ENCODE assay signal across 15 cellular contexts in genomic region chr3:189393598-189393997, GRCh38.
A peak's percentile ranks its signal among the peaks of the same experiment; 100 is the strongest.
DNase-seq lines count a peak whose midpoint lies in the region; ATAC-seq and TF ChIP-seq lines count a peak whose summit lies in the region.
"Had no signal": no experiment of that assay in that cellular context is flagged by ENCODE, and none has a peak within 500 bp of the region (broad histone marks: within the 10 kb centered on the region; RNA-seq: fewer than 3 reads in every experiment).

No MANE protein-coding gene starts in this region.

- BruUV-seq in MCF 10A (replicated peaks; lab: Mats Ljungman, UMichigan): no TSS peak

- TF ChIP-seq POLR2A in breast epithelium (IDR thresholded peaks at IDR 0.05) (no peak), vagina (IDR thresholded peaks at IDR 0.05) (no peak)

- H3K27ac ChIP-seq in breast epithelium (no peak overlapping the region), epithelial cell of prostate (peak overlapping the region; percentile 96), vagina (peak overlapping the region; percentile 15)

- peaks cover 2% of the 10 kb centered on the region for H3K36me3 Mint-ChIP-seq in MCF 10A (ENCODE audit: insufficient read depth, unreplicated experiment)
- H3K36me3 Mint-ChIP-seq: activated naive CD4-positive, alpha-beta T cell treated with anti-CD3 and anti-CD28 coated beads, Interleukin-2, amount 50 U/mL, for 72 hours had no signal

- intact Hi-C loops in MCF 10A (cut with micrococcal nuclease) (loop anchor here (1.0 to 5.0 kb wide), 8 partner anchors 39 to 555 kb away; no protein-coding TSS in a partner anchor), breast epithelium (cut with DNase I; ENCODE audit: low total_unique reads) (no loop called here), vagina (cut with DNase I) (no loop called here)

- POLR2A ChIA-PET in MCF 10A (lab: Yijun Ruan, JAX): interaction anchor here (0.5 to 5.6 kb wide), 38 partner anchors 10 to 949 kb away, joined by 3 to 100 read pairs (median 6); no protein-coding TSS in a partner anchor

- no peaks in the 10 kb centered on the region for H3K4me1 ChIP-seq in breast epithelium
- peaks cover 14% of the 10 kb centered on the region for H3K4me1 ChIP-seq in vagina

- CTCF ChIA-PET in MCF 10A (lab: Yijun Ruan, JAX): interaction anchor here (0.6 to 3.1 kb wide), 8 partner anchors 9 to 125 kb away, joined by 3 to 14 read pairs (median 4); no protein-coding TSS in a partner anchor

- H3K4me1 Mint-ChIP-seq in MCF 10A (ENCODE audit: insufficient read depth, unreplicated experiment): peaks cover 32% of the 10 kb centered on the region

- peak overlapping the region; percentile 86 for H3K27ac Mint-ChIP-seq in MCF 10A (ENCODE audit: low read depth, unreplicated experiment)
- H3K27ac Mint-ChIP-seq: activated naive CD4-positive, alpha-beta T cell treated with anti-CD3 and anti-CD28 coated beads, Interleukin-2, amount 50 U/mL, for 72 hours; stimulated activated naive CD8-positive, alpha-beta T cell treated with anti-CD3 and anti-CD28 coated beads, Interleukin-15, Interleukin-2, amounts not matched to agents 100 ng/mL and 50 ng/mL, for 24 hours had no signal

- no peak for ATAC-seq in HG03354 (IDR thresholded peaks at IDR 0.05; ENCODE audit: poor library complexity, severe bottlenecking, unreplicated experiment)
- ATAC-seq: SK-N-SH treated with all-trans-retinoic acid at 6 μM for 48 hours had no signal

- peak; percentile 97 for DNase-seq in MCF 10A (ENCODE audit: unreplicated experiment)
- no peak for DNase-seq in breast epithelium (ENCODE audit: low spot score in 2 of 2)
- peak; percentile 54 for DNase-seq in OCI-M1 (lab: John Stamatoyannopoulos, UW)
- DNase-seq in epithelial cell of prostate (ENCODE audit: low read depth, low spot score): peak; percentile 65
- DNase-seq in vagina (ENCODE audit: extremely low spot score in 2 of 2): no peak
- no peak for DNase-seq in activated CD4-positive, alpha-beta T cell treated with anti-CD3 and anti-CD28 coated beads, Interleukin-2, amount 50 U/mL, for 48 hours
- no peak for DNase-seq in 8988T
- DNase-seq: head of caudate nucleus; NCI-H2171; stimulated activated CD4-positive, alpha-beta T cell treated with anti-CD3 and anti-CD28 coated beads, Interleukin-1b, Interleukin-23, amount 100 ng/mL, for 48 hours had no signal

- H3K27me3 Mint-ChIP-seq in MCF 10A (ENCODE audit: insufficient read depth, unreplicated experiment): no peaks in the 10 kb centered on the region
- H3K27me3 Mint-ChIP-seq: stimulated activated naive CD8-positive, alpha-beta T cell treated with anti-CD3 and anti-CD28 coated beads, Interleukin-15, Interleukin-2, amounts not matched to agents 100 ng/mL and 50 ng/mL, for 24 hours had no signal

- H3K9me3 Mint-ChIP-seq in MCF 10A (ENCODE audit: unreplicated experiment): peaks cover 3% of the 10 kb centered on the region
- H3K9me3 Mint-ChIP-seq: activated naive CD4-positive, alpha-beta T cell treated with anti-CD3 and anti-CD28 coated beads, Interleukin-2, amount 50 U/mL, for 72 hours had no signal

- no peak overlapping the region for H3K4me3 Mint-ChIP-seq in MCF 10A (ENCODE audit: unreplicated experiment)
- H3K4me3 Mint-ChIP-seq: stimulated activated naive CD8-positive, alpha-beta T cell treated with anti-CD3 and anti-CD28 coated beads, Interleukin-15, Interleukin-2, amounts not matched to agents 100 ng/mL and 50 ng/mL, for 24 hours had no signal

- TF ChIP-seq CTCF in MCF 10A (IDR thresholded peaks at IDR 0.05; ENCODE audit: unreplicated experiment): no peak
- TF ChIP-seq CTCF in breast epithelium (IDR thresholded peaks at IDR 0.05): no peak
- no peak for TF ChIP-seq CTCF in vagina (IDR thresholded peaks at IDR 0.05)

- no peaks in the 10 kb centered on the region for H3K27me3 ChIP-seq in breast epithelium
- H3K27me3 ChIP-seq in vagina: no peaks in the 10 kb centered on the region

- no peaks in the 10 kb centered on the region for H3K9me3 ChIP-seq in breast epithelium
- no peaks in the 10 kb centered on the region for H3K9me3 ChIP-seq in vagina

- H3K36me3 ChIP-seq in breast epithelium (no peaks in the 10 kb centered on the region), vagina (no peaks in the 10 kb centered on the region)

- no peak overlapping the region for H3K4me3 ChIP-seq in breast epithelium
- no peak overlapping the region for H3K4me3 ChIP-seq in vagina
- H3K4me3 ChIP-seq: lung had no signal

Comparison
In these comparisons a context has a peak if more than half of its experiments do, and no peak if none do; other contexts are left out.
1. DNase-seq: peak in MCF 10A (single experiment), OCI-M1 (single experiment) and epithelial cell of prostate (single experiment); none in breast epithelium (0 of 2), vagina (0 of 2), activated CD4-positive, alpha-beta T cell treated with anti-CD3 and anti-CD28 coated beads, Interleukin-2, amount 50 U/mL, for 48 hours (0 of 2) and 8988T (single experiment).
2. H3K27ac ChIP-seq: peak in epithelial cell of prostate (single experiment) and vagina (single experiment); none in breast epithelium (0 of 2).